ENCODE assay signal across 27 cellular contexts in the genomic region with DNA sequence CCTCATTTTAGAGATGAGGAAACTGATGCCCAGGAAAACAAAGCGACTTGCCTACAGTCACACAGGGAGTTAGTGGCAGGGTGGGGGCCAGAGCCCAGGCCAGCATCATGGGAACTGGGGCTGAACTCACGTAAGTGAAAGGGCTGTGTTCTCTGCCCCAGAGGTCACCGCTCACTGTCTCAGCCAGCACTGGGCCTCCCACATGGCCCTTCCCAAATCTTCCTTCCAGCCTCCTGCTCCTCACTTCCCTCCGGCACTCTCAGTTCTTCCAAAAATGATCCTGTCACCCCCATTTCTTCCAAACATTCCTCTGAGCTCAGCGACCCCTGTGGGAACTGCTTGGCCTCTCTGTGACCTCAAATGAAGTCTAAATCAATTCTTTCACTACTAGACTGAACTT.
DNase-seq lines count a peak whose midpoint lies in the region; ATAC-seq and TF ChIP-seq lines count a peak whose summit lies in the region.
"Had no signal": no experiment of that assay in that cellular context is flagged by ENCODE, and none has a peak within 500 bp of the region (broad histone marks: within the 10 kb centered on the region; RNA-seq: fewer than 3 reads in every experiment).

No MANE protein-coding gene starts in this region.

- H3K27ac Mint-ChIP-seq in activated CD8-positive, alpha-beta memory T cell treated with anti-CD3 and anti-CD28 coated beads, Interleukin-2, amount 10 ng/mL, durations not matched to agents 7 days and 5 days, result no peak overlapping the region
- H3K27ac Mint-ChIP-seq: CD8-positive, alpha-beta T cell; naive B cell had no signal

- peak; percentile 24 for DNase-seq in activated CD8-positive, alpha-beta memory T cell treated with anti-CD3 and anti-CD28 coated beads for 24 hours
- no peak for DNase-seq in activated CD8-positive, alpha-beta memory T cell treated with anti-CD3 and anti-CD28 coated beads, Interleukin-2, amount 10 ng/mL, durations not matched to agents 7 days and 5 days
- DNase-seq in right cardiac atrium, result peak; percentile 68 to 80 (median 78)
- no peak for DNase-seq in sciatic nerve (ENCODE audit: low spot score)
- no peak for DNase-seq in upper lobe of right lung
- DNase-seq in T1000 (lab: John Stamatoyannopoulos, UW), result no peak
- DNase-seq in SW 1271 (lab: John Stamatoyannopoulos, UW), result no peak
- no peak for DNase-seq in DMS53 (lab: John Stamatoyannopoulos, UW)
- DNase-seq: 8988T; activated CD4-positive, alpha-beta T cell treated with anti-CD3 and anti-CD28 coated beads, Interleukin-2, amount 50 U/mL, for 48 hours; activated naive CD4-positive, alpha-beta T cell treated with Interleukin-2 at 50 U/mL for 16 hours; activated T-cell treated with anti-CD3 and anti-CD28 coated beads, Interleukin-2, amount 50 U/mL, for 4 hours; amniotic stem cell; DMS153; foreskin fibroblast; GDM1; hypothalamus; mesendoderm; MG63; naive B cell; NCI-H2171; NCI-H524; RPMI8226 had no signal

- no peak for TF ChIP-seq CTCF in upper lobe of right lung (IDR thresholded peaks at IDR 0.05)

- H3K9me3 Mint-ChIP-seq in activated CD8-positive, alpha-beta memory T cell treated with anti-CD3 and anti-CD28 coated beads, Interleukin-2, amount 10 ng/mL, durations not matched to agents 7 days and 5 days (ENCODE audit: low read depth), result no peaks in the 10 kb centered on the region
- H3K9me3 Mint-ChIP-seq: activated T-cell treated with anti-CD3 and anti-CD28 coated beads, Interleukin-2, amount 50 U/mL, for 4 hours; CD8-positive, alpha-beta T cell; naive B cell had no signal

- H3K4me1 ChIP-seq in right cardiac atrium (ENCODE audit: control insufficient read depth, insufficient read depth, low read length) (peaks cover 2% of the 10 kb centered on the region), upper lobe of right lung (peaks cover 9% of the 10 kb centered on the region)
- H3K4me1 ChIP-seq: parathyroid adenoma had no signal

- H3K27me3 Mint-ChIP-seq in activated CD8-positive, alpha-beta memory T cell treated with anti-CD3 and anti-CD28 coated beads, Interleukin-2, amount 10 ng/mL, durations not matched to agents 7 days and 5 days, result no peaks in the 10 kb centered on the region

- 65% methylated on average over 5 of the region's 5 CpGs for WGBS in right cardiac atrium

- H3K4me1 Mint-ChIP-seq in activated CD8-positive, alpha-beta memory T cell treated with anti-CD3 and anti-CD28 coated beads, Interleukin-2, amount 10 ng/mL, durations not matched to agents 7 days and 5 days, result peaks cover 8% of the 10 kb centered on the region
- H3K4me1 Mint-ChIP-seq: naive B cell had no signal

- peaks cover 4% of the 10 kb centered on the region for H3K36me3 Mint-ChIP-seq in activated CD8-positive, alpha-beta memory T cell treated with anti-CD3 and anti-CD28 coated beads, Interleukin-2, amount 10 ng/mL, durations not matched to agents 7 days and 5 days
- H3K36me3 Mint-ChIP-seq: CD8-positive, alpha-beta T cell; naive B cell had no signal

- H3K4me3 ChIP-seq in right cardiac atrium (ENCODE audit: low read length), result no peak overlapping the region
- H3K4me3 ChIP-seq in upper lobe of right lung, result no peak overlapping the region
- H3K4me3 ChIP-seq: cardiac muscle cell, MG63, suprapubic skin had no signal

- peaks cover 48% of the 10 kb centered on the region for H3K36me3 ChIP-seq in upper lobe of right lung
- H3K36me3 ChIP-seq: cardiac muscle cell had no signal

- H3K27ac ChIP-seq in right cardiac atrium (ENCODE audit: low read length), result peak overlapping the region; percentile 61
- H3K27ac ChIP-seq in upper lobe of right lung, result no peak overlapping the region
- H3K27ac ChIP-seq: cardiac muscle cell, parathyroid adenoma, suprapubic skin had no signal

- H3K9me3 ChIP-seq in right cardiac atrium (ENCODE audit: control insufficient read depth, low read length) (no peaks in the 10 kb centered on the region), upper lobe of right lung (no peaks in the 10 kb centered on the region)
- H3K9me3 ChIP-seq: MG63, suprapubic skin had no signal

- intact Hi-C loops in right cardiac atrium (cut with DNase I), result loop anchor here in 1 of 4 donors (10.0 kb wide), 1 partner anchor 394 kb away; no protein-coding TSS in a partner anchor
- intact Hi-C loops in sciatic nerve (cut with DNase I), result no loop called here
- intact Hi-C loops in upper lobe of right lung (cut with DNase I), result loop anchor here (10.0 kb wide), 1 partner anchor 66 kb away; no protein-coding TSS in a partner anchor

- H3K27me3 ChIP-seq in right cardiac atrium (ENCODE audit: control insufficient read depth, insufficient read depth) (no peaks in the 10 kb centered on the region), upper lobe of right lung (no peaks in the 10 kb centered on the region)
- H3K27me3 ChIP-seq: MG63, suprapubic skin had no signal

- CTCF ChIA-PET in activated CD8-positive, alpha-beta memory T cell treated with anti-CD3 and anti-CD28 coated beads, Interleukin-2, amount 10 ng/mL, durations not matched to agents 7 days and 5 days (lab: Charles Lee), result no interaction called here

- H3K4me3 Mint-ChIP-seq in activated CD8-positive, alpha-beta memory T cell treated with anti-CD3 and anti-CD28 coated beads, Interleukin-2, amount 10 ng/mL, durations not matched to agents 7 days and 5 days, result no peak overlapping the region
- H3K4me3 Mint-ChIP-seq: activated T-cell treated with anti-CD3 and anti-CD28 coated beads, Interleukin-2, amount 50 U/mL, for 4 hours; CD8-positive, alpha-beta T cell; naive B cell had no signal

- no peak for ATAC-seq in activated CD8-positive, alpha-beta memory T cell treated with anti-CD3 and anti-CD28 coated beads, Interleukin-2, amount 10 ng/mL, durations not matched to agents 7 days and 5 days
- ATAC-seq in right cardiac atrium, result peak; percentile 62 to 70
- ATAC-seq in sciatic nerve, result peak; percentile 61
- ATAC-seq in upper lobe of right lung, result peak; percentile 22
- ATAC-seq: activated T-cell treated with anti-CD3 and anti-CD28 coated beads, Interleukin-2, amount 50 U/mL, for 4 hours; CD8-positive, alpha-beta T cell had no signal

Comparison
In these comparisons a context has a peak if more than half of its experiments do, and no peak if none do; other contexts are left out.
1. DNase-seq: peak in activated CD8-positive, alpha-beta memory T cell treated with anti-CD3 and anti-CD28 coated beads for 24 hours (single experiment) and right cardiac atrium (3 of 3); none in activated CD8-positive, alpha-beta memory T cell treated with anti-CD3 and anti-CD28 coated beads, Interleukin-2, amount 10 ng/mL, durations not matched to agents 7 days and 5 days (single experiment), sciatic nerve (single experiment), upper lobe of right lung (single experiment), T1000 (single experiment), SW 1271 (0 of 2) and DMS53 (single experiment).